ENCODE assay signal across 28 cellular contexts in genomic region chr5:116320486-116320885, GRCh38.
DNase-seq lines count a peak whose midpoint lies in the region; ATAC-seq and TF ChIP-seq lines count a peak whose summit lies in the region.
"Had no signal": no experiment of that assay in that cellular context is flagged by ENCODE, and none has a peak within 500 bp of the region (broad histone marks: within the 10 kb centered on the region; RNA-seq: fewer than 3 reads in every experiment).

No MANE protein-coding gene starts in this region.

- ATAC-seq in Right ventricle myocardium superior (ENCODE audit: poor library complexity) (no peak), HG02571 (IDR thresholded peaks at IDR 0.05; ENCODE audit: unreplicated experiment) (no peak)
- ATAC-seq in activated T-cell treated with anti-CD3 and anti-CD28 coated beads, Interleukin-2, amount 50 U/mL, for 4 hours, result no peak
- ATAC-seq: body of pancreas; effector memory CD8-positive, alpha-beta T cell; esophagus mucosa; naive thymus-derived CD4-positive, alpha-beta T cell; PC-3; stimulated activated naive CD8-positive, alpha-beta T cell treated with anti-CD3 and anti-CD28 coated beads, Interleukin-15, amount 100 ng/mL, for 72 hours had no signal

- intact Hi-C loops in left ventricle myocardium inferior (cut with micrococcal nuclease), result no loop called here
- intact Hi-C loops in Right ventricle myocardium superior (cut with DNase I), result no loop called here

- H3K9me3 Mint-ChIP-seq in activated T-cell treated with anti-CD3 and anti-CD28 coated beads, Interleukin-2, amount 50 U/mL, for 4 hours, result peaks cover 29% of the 10 kb centered on the region

- peaks cover 31% of the 10 kb centered on the region for H3K9me3 ChIP-seq in left ventricle myocardium inferior (replicated peaks)
- H3K9me3 ChIP-seq: body of pancreas, colonic mucosa had no signal

- H3K36me3 ChIP-seq in left ventricle myocardium inferior, result peaks cover 65% of the 10 kb centered on the region
- H3K36me3 ChIP-seq: colonic mucosa had no signal

- peak overlapping the region; percentile 42 for H3K27ac ChIP-seq in left ventricle myocardium inferior (replicated peaks)
- H3K27ac ChIP-seq: body of pancreas, colonic mucosa, KMS-11, sigmoid colon, tibial nerve had no signal

- no peak overlapping the region for H3K4me3 ChIP-seq in left ventricle myocardium inferior
- H3K4me3 ChIP-seq: body of pancreas, colonic mucosa, sigmoid colon, tibial nerve had no signal

- no peaks in the 10 kb centered on the region for H3K4me1 ChIP-seq in left ventricle myocardium inferior
- H3K4me1 ChIP-seq: colonic mucosa, tibial nerve had no signal

- H3K4me3 Mint-ChIP-seq in activated T-cell treated with anti-CD3 and anti-CD28 coated beads, Interleukin-2, amount 50 U/mL, for 4 hours, result no peak overlapping the region
- H3K4me3 Mint-ChIP-seq: activated CD4-positive, alpha-beta memory T cell treated with anti-CD3 and anti-CD28 coated beads, Interleukin-2, amount 10 ng/mL, durations not matched to agents 7 days and 5 days; activated naive CD8-positive, alpha-beta T cell treated with anti-CD3 and anti-CD28 coated beads for 36 hours; CD4-positive, alpha-beta T cell; effector memory CD8-positive, alpha-beta T cell; naive thymus-derived CD4-positive, alpha-beta T cell; stimulated activated naive CD8-positive, alpha-beta T cell treated with anti-CD3 and anti-CD28 coated beads, Interleukin-15, amount 100 ng/mL, for 72 hours had no signal

- H3K4me1 Mint-ChIP-seq in activated T-cell treated with anti-CD3 and anti-CD28 coated beads, Interleukin-2, amount 50 U/mL, for 4 hours (ENCODE audit: low read depth), result no peaks in the 10 kb centered on the region
- H3K4me1 Mint-ChIP-seq: activated naive CD8-positive, alpha-beta T cell treated with anti-CD3 and anti-CD28 coated beads for 36 hours; stimulated activated naive CD8-positive, alpha-beta T cell treated with anti-CD3 and anti-CD28 coated beads, Interleukin-15, amount 100 ng/mL, for 72 hours had no signal

- H3K27me3 Mint-ChIP-seq in activated T-cell treated with anti-CD3 and anti-CD28 coated beads, Interleukin-2, amount 50 U/mL, for 4 hours (ENCODE audit: low read depth), result no peaks in the 10 kb centered on the region
- H3K27me3 Mint-ChIP-seq: activated CD4-positive, alpha-beta memory T cell treated with anti-CD3 and anti-CD28 coated beads, Interleukin-2, amount 10 ng/mL, durations not matched to agents 7 days and 5 days; activated naive CD8-positive, alpha-beta T cell treated with anti-CD3 and anti-CD28 coated beads for 36 hours; CD4-positive, alpha-beta T cell; effector memory CD8-positive, alpha-beta T cell; naive thymus-derived CD4-positive, alpha-beta T cell; stimulated activated naive CD8-positive, alpha-beta T cell treated with anti-CD3 and anti-CD28 coated beads, Interleukin-15, amount 100 ng/mL, for 72 hours had no signal

- H3K27me3 ChIP-seq in left ventricle myocardium inferior (ENCODE audit: low read depth), result no peaks in the 10 kb centered on the region
- H3K27me3 ChIP-seq: body of pancreas, colonic mucosa, sigmoid colon, tibial nerve had no signal

- peaks cover 66% of the 10 kb centered on the region for H3K36me3 Mint-ChIP-seq in activated T-cell treated with anti-CD3 and anti-CD28 coated beads, Interleukin-2, amount 50 U/mL, for 4 hours (ENCODE audit: insufficient read depth)

- no peak for TF ChIP-seq CTCF in left ventricle myocardium inferior (IDR thresholded peaks at IDR 0.05; ENCODE audit: borderline replicate concordance)

- DNase-seq in left ventricle myocardium inferior (no peak), Right ventricle myocardium superior (no peak), fibroblast of gingiva (ENCODE audit: low read depth) (peak; percentile 25), mucosa of gallbladder (ENCODE audit: low spot score) (peak; percentile 56), putamen (ENCODE audit: low spot score) (no peak), NCI-H1092 (lab: John Stamatoyannopoulos, UW) (no peak)
- no peak for DNase-seq in activated T-cell treated with anti-CD3 and anti-CD28 coated beads, Interleukin-2, amount 50 U/mL, for 4 hours
- DNase-seq: 8988T; activated CD4-positive, alpha-beta memory T cell treated with anti-CD3 and anti-CD28 coated beads, Interleukin-2, amount 10 ng/mL, durations not matched to agents 7 days and 5 days; activated effector memory CD4-positive, alpha-beta T cell treated with Interleukin-2 at 50 U/mL for 16 hours; activated naive CD8-positive, alpha-beta T cell treated with anti-CD3 and anti-CD28 coated beads for 36 hours; CD4-positive, alpha-beta T cell; colonic mucosa; effector memory CD8-positive, alpha-beta T cell; mesendoderm; MV-4-11; naive thymus-derived CD4-positive, alpha-beta T cell; NCI-H510A; PC-3; SHP77; sigmoid colon; stimulated activated naive CD8-positive, alpha-beta T cell treated with anti-CD3 and anti-CD28 coated beads, Interleukin-15, amount 100 ng/mL, for 72 hours; T-helper 9 cell had no signal

Comparison
In these comparisons a context has a peak if more than half of its experiments do, and no peak if none do; other contexts are left out.
1. DNase-seq: peak in fibroblast of gingiva (single experiment) and mucosa of gallbladder (single experiment); none in left ventricle myocardium inferior (single experiment), Right ventricle myocardium superior (single experiment), activated T-cell treated with anti-CD3 and anti-CD28 coated beads, Interleukin-2, amount 50 U/mL, for 4 hours (single experiment), putamen (single experiment) and NCI-H1092 (single experiment).